8 cellular contexts compared by ENCODE assay signal in genomic region chr13:110874508-110874960, GRCh38.
DNase-seq lines count a peak whose midpoint lies in the region; ATAC-seq and TF ChIP-seq lines count a peak whose summit lies in the region.

No MANE protein-coding gene starts in this region.

- 0 out of 2 replicates have a peak, but pooled peaks cover 2% of the 10 kb centered on the region for H3K36me3 ChIP-seq in WERI-Rb-1

- CTCF ChIA-PET in AG04449 (lab: Yijun Ruan, JAX), result no interaction called here

- peak overlapping the region; percentile 25; the same call in 1 of the 2 replicates for H3K27ac ChIP-seq in WERI-Rb-1
- H3K27ac ChIP-seq in coronary artery, result peak overlapping the region in 1 of 2 donors; percentile 65

- POLR2A ChIA-PET in AG04449 (lab: Yijun Ruan, JAX), result no interaction called here

- TF ChIP-seq CTCF in AG04449 (IDR thresholded peaks at IDR 0.05; ENCODE audit: insufficient read depth, low read length, missing control alignments), result no peak
- TF ChIP-seq CTCF in WERI-Rb-1 (IDR thresholded peaks at IDR 0.05; ENCODE audit: low read depth, low read length), result no peak
- no peak for TF ChIP-seq CTCF in coronary artery (IDR thresholded peaks at IDR 0.05)

- ATAC-seq in GM19467 (IDR thresholded peaks at IDR 0.05; ENCODE audit: unreplicated experiment) (peak; percentile 64), HG03175 (IDR thresholded peaks at IDR 0.05; ENCODE audit: unreplicated experiment) (no peak)

- H3K9me3 ChIP-seq in WERI-Rb-1 (ENCODE audit: severe bottlenecking), result no peaks in the 10 kb centered on the region

- no peak for DNase-seq in AG04449 (ENCODE audit: low read depth, low spot score)
- DNase-seq in NCI-H146 treated with DMSO at 0.1 percent for 48 hours (lab: John Stamatoyannopoulos, UW; ENCODE audit: unreplicated experiment), result peak; percentile 53
- DNase-seq in WERI-Rb-1, result peak; percentile 96
- peak; percentile 88 for DNase-seq in coronary artery (ENCODE audit: low spot score)
- DNase-seq in kidney tubule cell (ENCODE audit: low spot score), result peak; percentile 58
- peak; percentile 24 to 57 for DNase-seq in stimulated activated CD4-positive, alpha-beta T cell treated with anti-CD3 and anti-CD28 coated beads, Interleukin-15, amount 100 ng/mL, for 48 hours (ENCODE audit: low read depth in 2 of 2)

- H3K27me3 ChIP-seq in WERI-Rb-1 (ENCODE audit: insufficient read depth, low read depth, severe bottlenecking), result no peaks in the 10 kb centered on the region

- H3K4me3 ChIP-seq in AG04449 (ENCODE audit: low read depth, low read length) (peak overlapping the region; percentile 46), WERI-Rb-1 (ENCODE audit: low read depth, low read length) (peak overlapping the region; percentile 48), coronary artery (peak overlapping the region; percentile 73)
